1 cellular context compared by ENCODE assay signal in the genomic region with DNA sequence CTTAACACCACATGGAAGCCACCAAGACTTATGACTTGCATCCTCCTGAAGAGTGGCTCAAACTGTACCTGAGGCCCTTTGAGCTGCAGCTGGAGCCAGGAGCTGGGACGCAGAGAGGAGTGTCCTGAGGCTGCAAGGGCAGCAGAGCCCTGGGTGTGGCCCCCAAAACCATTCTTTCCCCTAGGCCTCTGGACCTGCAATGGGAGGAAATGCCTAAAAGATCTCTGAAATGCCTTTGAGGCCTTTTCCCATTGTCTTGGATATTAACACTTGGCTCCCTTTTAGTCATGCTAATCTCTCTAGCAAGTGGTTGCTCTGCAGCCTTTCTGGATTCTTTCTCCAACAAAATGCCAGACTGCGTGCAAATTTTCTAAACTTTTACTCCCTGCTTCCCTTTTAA.
TF ChIP-seq lines count a peak whose summit lies in the region.

No MANE protein-coding gene starts in this region.

TF ChIP-seq in WTC11, 78 proteins besides CTCF, POLR2A, EP300 and RAD21 (continued from another document):
- TF ChIP-seq E2F5 (CRISPR knock-in tag; IDR thresholded peaks at IDR 0.05), result no peak
- no peak for TF ChIP-seq TCF7 (CRISPR knock-in tag; IDR thresholded peaks at IDR 0.05; ENCODE audit: low read depth)
- TF ChIP-seq FOXP1 (CRISPR knock-in tag; IDR thresholded peaks at IDR 0.05; ENCODE audit: borderline replicate concordance), result 0 out of 2 replicates have a peak, but pooled peaks have one; percentile 21
- no peak for TF ChIP-seq CDX4 (CRISPR knock-in tag; IDR thresholded peaks at IDR 0.05; ENCODE audit: borderline replicate concordance)
- no peak for TF ChIP-seq TEAD4 (CRISPR knock-in tag; IDR thresholded peaks at IDR 0.05)
- TF ChIP-seq, protein P1, sequence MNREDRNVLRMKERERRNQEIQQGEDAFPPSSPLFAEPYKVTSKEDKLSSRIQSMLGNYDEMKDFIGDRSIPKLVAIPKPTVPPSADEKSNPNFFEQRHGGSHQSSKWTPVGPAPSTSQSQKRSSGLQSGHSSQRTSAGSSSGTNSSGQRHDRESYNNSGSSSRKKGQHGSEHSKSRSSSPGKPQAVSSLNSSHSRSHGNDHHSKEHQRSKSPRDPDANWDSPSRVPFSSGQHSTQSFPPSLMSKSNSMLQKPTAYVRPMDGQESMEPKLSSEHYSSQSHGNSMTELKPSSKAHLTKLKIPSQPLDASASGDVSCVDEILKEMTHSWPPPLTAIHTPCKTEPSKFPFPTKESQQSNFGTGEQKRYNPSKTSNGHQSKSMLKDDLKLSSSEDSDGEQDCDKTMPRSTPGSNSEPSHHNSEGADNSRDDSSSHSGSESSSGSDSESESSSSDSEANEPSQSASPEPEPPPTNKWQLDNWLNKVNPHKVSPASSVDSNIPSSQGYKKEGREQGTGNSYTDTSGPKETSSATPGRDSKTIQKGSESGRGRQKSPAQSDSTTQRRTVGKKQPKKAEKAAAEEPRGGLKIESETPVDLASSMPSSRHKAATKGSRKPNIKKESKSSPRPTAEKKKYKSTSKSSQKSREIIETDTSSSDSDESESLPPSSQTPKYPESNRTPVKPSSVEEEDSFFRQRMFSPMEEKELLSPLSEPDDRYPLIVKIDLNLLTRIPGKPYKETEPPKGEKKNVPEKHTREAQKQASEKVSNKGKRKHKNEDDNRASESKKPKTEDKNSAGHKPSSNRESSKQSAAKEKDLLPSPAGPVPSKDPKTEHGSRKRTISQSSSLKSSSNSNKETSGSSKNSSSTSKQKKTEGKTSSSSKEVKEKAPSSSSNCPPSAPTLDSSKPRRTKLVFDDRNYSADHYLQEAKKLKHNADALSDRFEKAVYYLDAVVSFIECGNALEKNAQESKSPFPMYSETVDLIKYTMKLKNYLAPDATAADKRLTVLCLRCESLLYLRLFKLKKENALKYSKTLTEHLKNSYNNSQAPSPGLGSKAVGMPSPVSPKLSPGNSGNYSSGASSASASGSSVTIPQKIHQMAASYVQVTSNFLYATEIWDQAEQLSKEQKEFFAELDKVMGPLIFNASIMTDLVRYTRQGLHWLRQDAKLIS (CRISPR knock-in tag; IDR thresholded peaks at IDR 0.05; ENCODE audit: borderline replicate concordance), result 0 out of 2 replicates have a peak, but pooled peaks have one; percentile 28
- TF ChIP-seq ZNF396 (CRISPR knock-in tag; IDR thresholded peaks at IDR 0.05; ENCODE audit: borderline replicate concordance), result no peak
- TF ChIP-seq CREM (CRISPR knock-in tag; IDR thresholded peaks at IDR 0.05), result no peak
- no peak for TF ChIP-seq KAT7 (CRISPR knock-in tag; IDR thresholded peaks at IDR 0.05; ENCODE audit: borderline replicate concordance)
- TF ChIP-seq, protein P2, sequence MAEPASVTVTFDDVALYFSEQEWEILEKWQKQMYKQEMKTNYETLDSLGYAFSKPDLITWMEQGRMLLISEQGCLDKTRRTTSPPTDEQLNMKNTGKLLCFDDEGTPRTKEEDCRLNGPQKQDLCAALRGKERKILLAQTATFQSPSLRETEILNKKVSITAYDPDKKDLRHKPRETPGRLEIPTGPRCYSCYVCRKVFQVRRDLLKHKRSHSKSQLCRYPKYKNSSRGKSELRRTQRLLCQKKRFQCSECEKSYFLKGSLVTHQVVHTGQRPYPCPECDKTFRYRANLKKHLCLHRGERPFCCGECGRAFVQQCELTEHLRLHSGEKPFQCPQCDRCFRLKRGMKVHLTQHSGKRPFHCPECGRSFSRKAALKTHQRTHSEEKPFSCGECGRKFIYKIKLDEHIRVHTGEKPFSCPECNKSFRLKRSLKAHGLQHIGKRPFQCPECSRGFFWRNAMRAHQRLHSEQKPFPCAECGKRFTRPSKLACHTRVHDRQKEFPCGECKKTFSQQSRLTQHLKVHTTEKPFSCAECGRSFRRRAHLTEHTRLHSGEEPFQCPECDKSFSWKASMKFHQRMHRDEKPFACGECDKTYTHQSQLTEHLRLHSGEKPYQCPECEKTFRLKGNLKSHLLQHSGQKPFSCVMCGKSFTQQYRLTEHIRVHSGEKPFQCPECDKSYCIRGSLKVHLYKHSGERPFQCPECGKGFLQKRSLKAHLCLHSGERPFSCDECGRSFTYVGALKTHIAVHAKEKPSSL (CRISPR knock-in tag; conservative IDR thresholded peaks at IDR 0.05), result 0 out of 2 replicates have a peak, but pooled peaks have one; percentile 7
- no peak for TF ChIP-seq IRF2 (CRISPR knock-in tag; IDR thresholded peaks at IDR 0.05; ENCODE audit: borderline replicate concordance, low read depth)
- no peak for TF ChIP-seq GABPB1 (CRISPR knock-in tag; IDR thresholded peaks at IDR 0.05)
- peak; percentile 79; the same call in 1 of the 2 replicates for TF ChIP-seq TEAD1 (CRISPR knock-in tag; IDR thresholded peaks at IDR 0.05)
- TF ChIP-seq, protein P3, sequence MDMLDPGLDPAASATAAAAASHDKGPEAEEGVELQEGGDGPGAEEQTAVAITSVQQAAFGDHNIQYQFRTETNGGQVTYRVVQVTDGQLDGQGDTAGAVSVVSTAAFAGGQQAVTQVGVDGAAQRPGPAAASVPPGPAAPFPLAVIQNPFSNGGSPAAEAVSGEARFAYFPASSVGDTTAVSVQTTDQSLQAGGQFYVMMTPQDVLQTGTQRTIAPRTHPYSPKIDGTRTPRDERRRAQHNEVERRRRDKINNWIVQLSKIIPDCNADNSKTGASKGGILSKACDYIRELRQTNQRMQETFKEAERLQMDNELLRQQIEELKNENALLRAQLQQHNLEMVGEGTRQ (CRISPR knock-in tag; IDR thresholded peaks at IDR 0.05), result 0 out of 2 replicates have a peak, but pooled peaks have one; percentile 7
- TF ChIP-seq, protein P4, sequence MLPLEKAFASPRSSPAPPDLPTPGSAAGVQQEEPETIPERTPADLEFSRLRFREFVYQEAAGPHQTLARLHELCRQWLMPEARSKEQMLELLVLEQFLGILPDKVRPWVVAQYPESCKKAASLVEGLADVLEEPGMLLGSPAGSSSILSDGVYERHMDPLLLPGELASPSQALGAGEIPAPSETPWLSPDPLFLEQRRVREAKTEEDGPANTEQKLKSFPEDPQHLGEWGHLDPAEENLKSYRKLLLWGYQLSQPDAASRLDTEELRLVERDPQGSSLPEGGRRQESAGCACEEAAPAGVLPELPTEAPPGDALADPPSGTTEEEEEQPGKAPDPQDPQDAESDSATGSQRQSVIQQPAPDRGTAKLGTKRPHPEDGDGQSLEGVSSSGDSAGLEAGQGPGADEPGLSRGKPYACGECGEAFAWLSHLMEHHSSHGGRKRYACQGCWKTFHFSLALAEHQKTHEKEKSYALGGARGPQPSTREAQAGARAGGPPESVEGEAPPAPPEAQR (CRISPR knock-in tag; IDR thresholded peaks at IDR 0.05), result peak; percentile 71
- TF ChIP-seq FOXJ3 (CRISPR knock-in tag; IDR thresholded peaks at IDR 0.05; ENCODE audit: borderline replicate concordance), result no peak
- TF ChIP-seq, protein P5, sequence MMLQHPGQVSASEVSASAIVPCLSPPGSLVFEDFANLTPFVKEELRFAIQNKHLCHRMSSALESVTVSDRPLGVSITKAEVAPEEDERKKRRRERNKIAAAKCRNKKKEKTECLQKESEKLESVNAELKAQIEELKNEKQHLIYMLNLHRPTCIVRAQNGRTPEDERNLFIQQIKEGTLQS (CRISPR knock-in tag; conservative IDR thresholded peaks at IDR 0.05), result no peak
- no peak for TF ChIP-seq CREB1 (CRISPR knock-in tag; IDR thresholded peaks at IDR 0.05)
- TF ChIP-seq, protein P6, sequence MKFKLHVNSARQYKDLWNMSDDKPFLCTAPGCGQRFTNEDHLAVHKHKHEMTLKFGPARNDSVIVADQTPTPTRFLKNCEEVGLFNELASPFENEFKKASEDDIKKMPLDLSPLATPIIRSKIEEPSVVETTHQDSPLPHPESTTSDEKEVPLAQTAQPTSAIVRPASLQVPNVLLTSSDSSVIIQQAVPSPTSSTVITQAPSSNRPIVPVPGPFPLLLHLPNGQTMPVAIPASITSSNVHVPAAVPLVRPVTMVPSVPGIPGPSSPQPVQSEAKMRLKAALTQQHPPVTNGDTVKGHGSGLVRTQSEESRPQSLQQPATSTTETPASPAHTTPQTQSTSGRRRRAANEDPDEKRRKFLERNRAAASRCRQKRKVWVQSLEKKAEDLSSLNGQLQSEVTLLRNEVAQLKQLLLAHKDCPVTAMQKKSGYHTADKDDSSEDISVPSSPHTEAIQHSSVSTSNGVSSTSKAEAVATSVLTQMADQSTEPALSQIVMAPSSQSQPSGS (CRISPR knock-in tag; IDR thresholded peaks at IDR 0.05; ENCODE audit: borderline replicate concordance, low read depth), result no peak
- TF ChIP-seq ZNF232 (CRISPR knock-in tag; IDR thresholded peaks at IDR 0.05), result 0 out of 2 replicates have a peak, but pooled peaks have one; percentile 17
TF ChIP-seq in WTC11: peak in this region for 10.
